In the genomic region with DNA sequence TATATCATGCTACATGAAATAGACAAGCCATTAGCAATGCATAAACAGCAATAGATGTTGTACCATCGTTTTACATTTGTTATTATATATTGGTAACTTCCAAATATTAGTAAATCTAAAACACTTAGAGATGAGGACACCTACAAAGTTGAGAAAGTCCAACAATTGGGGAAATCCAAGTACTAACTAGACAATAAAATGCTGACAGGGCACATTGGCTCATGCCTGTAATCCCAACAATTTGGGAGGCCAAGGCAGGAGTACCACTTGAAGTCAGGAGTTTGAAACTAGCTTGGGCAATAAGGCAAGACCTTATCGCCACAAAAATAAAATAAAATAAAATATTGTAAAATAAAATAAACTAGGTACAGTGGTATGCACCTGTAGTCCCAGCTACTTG, we compare ENCODE assay signal across 9 cellular contexts.
"Had no signal": no experiment of that assay in that cellular context is flagged by ENCODE, and none has a peak within 500 bp of the region (broad histone marks: within the 10 kb centered on the region; RNA-seq: fewer than 3 reads in every experiment).

No MANE protein-coding gene starts in this region.

- ATAC-seq: GM23338, HCT116 had no signal

- DNase-seq: H7, HFFc6, Karpas-422, KBM-7 had no signal

- H3K4me1 ChIP-seq: HAP-1 had no signal

- H2AFZ ChIP-seq: GM23338 had no signal

- FAIRE-seq: HTR-8/SVneo had no signal

- H3K4me2 ChIP-seq: GM23338, KMS-11 had no signal

- H3K27ac ChIP-seq: KMS-11 had no signal

- H3K36me3 ChIP-seq: HAP-1 had no signal

- H3K9ac ChIP-seq: KMS-11 had no signal

- H3K4me3 ChIP-seq: GM23338, HAP-1 had no signal

- H3K9me3 ChIP-seq: HAP-1 had no signal
